In the genomic region with DNA sequence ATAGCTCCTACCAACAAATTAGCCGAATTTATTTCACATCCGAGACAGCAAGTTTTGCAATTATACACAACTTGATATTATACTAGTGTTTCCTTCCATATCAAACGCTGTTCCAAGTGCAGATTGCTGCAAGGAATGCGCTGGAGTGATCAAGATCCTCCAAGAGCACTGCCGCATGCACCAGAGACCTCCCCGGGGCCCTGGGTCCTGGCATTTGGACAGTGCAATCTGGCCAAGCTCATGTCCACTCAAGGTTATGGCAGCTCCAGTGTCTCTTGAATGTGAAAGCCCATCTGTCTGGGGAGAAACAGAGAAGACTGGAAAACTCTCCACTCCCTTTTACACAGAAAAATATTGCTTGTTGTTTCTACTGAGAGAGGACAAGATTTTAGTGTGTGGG, we compare ENCODE assay signal across 23 cellular contexts.
DNase-seq lines count a peak whose midpoint lies in the region; ATAC-seq and TF ChIP-seq lines count a peak whose summit lies in the region.
"Had no signal": no experiment of that assay in that cellular context is flagged by ENCODE, and none has a peak within 500 bp of the region (broad histone marks: within the 10 kb centered on the region; RNA-seq: fewer than 3 reads in every experiment).

No MANE protein-coding gene starts in this region.

- H3K36me3 Mint-ChIP-seq in glutamatergic neuron (ENCODE audit: unreplicated experiment), result no peaks in the 10 kb centered on the region
- H3K36me3 Mint-ChIP-seq: CD4-positive, alpha-beta memory T cell had no signal

- H3K36me3 ChIP-seq in HCT116 (ENCODE audit: control insufficient read depth in 1 of 2, insufficient read depth in 2 of 2, low read length in 2 of 2) (no peaks in the 10 kb centered on the region), testis (ENCODE audit: low read depth, missing control alignments) (no peaks in the 10 kb centered on the region), SK-N-SH (replicated peaks in 1 of 2; ENCODE audit: control insufficient read depth in 1 of 2, insufficient read depth in 2 of 2, low read length in 1 of 2) (no peaks in the 10 kb centered on the region)

- H3K9me3 Mint-ChIP-seq in glutamatergic neuron (ENCODE audit: unreplicated experiment), result peaks cover 5% of the 10 kb centered on the region
- H3K9me3 Mint-ChIP-seq: CD4-positive, alpha-beta memory T cell had no signal

- H3K9me3 ChIP-seq in HCT116 (ENCODE audit: control insufficient read depth in 1 of 2, insufficient read depth in 1 of 2, low read depth in 1 of 2, low read length in 2 of 2), result no peaks in the 10 kb centered on the region
- H3K9me3 ChIP-seq in testis, result no peaks in the 10 kb centered on the region
- no peaks in the 10 kb centered on the region for H3K9me3 ChIP-seq in SK-N-SH

- H3K4me3 ChIP-seq in HCT116 (replicated peaks in 1 of 2; ENCODE audit: low read depth in 1 of 2, low read length in 2 of 2) (no peak overlapping the region), testis (no peak overlapping the region), SK-N-SH (ENCODE audit: low read depth in 2 of 2, low read length in 1 of 2) (no peak overlapping the region)
- H3K4me3 ChIP-seq: GM12878, GM23248, K562 had no signal

- no peaks in the 10 kb centered on the region for H3K9me2 ChIP-seq in HCT116 (ENCODE audit: insufficient read depth)
- no peaks in the 10 kb centered on the region for H3K9me2 ChIP-seq in SK-N-SH

- no peak overlapping the region for H3K27ac Mint-ChIP-seq in glutamatergic neuron (ENCODE audit: unreplicated experiment)
- H3K27ac Mint-ChIP-seq: CD4-positive, alpha-beta memory T cell had no signal

- ATAC-seq in Right ventricle myocardium superior (ENCODE audit: poor library complexity) (peak; percentile 10), Right ventricle myocardium inferior (no peak), HCT116 (no peak)
- ATAC-seq: Panc1 had no signal

- H3K4me1 Mint-ChIP-seq in glutamatergic neuron (ENCODE audit: low read depth, unreplicated experiment), result peaks cover 27% of the 10 kb centered on the region

- H3K4me3 Mint-ChIP-seq in glutamatergic neuron (ENCODE audit: unreplicated experiment), result no peak overlapping the region
- H3K4me3 Mint-ChIP-seq: CD4-positive, alpha-beta memory T cell had no signal

- H3K27ac ChIP-seq in HCT116 (ENCODE audit: low read depth, low read length) (no peak overlapping the region), testis (no peak overlapping the region), SK-N-SH (ENCODE audit: low read depth in 2 of 2, low read length in 1 of 2) (no peak overlapping the region)
- H3K27ac ChIP-seq: GM23248, RWPE1 had no signal

- H2AFZ ChIP-seq in HCT116 (ENCODE audit: low read depth, low read length, poor library complexity, severe bottlenecking) (peak overlapping the region; percentile 17), SK-N-SH (ENCODE audit: low read depth) (no peak overlapping the region)
- H2AFZ ChIP-seq: GM23248 had no signal

- CTCF ChIA-PET in HCT116 (lab: Charles Lee), result interaction anchor here (1.1 kb wide), 1 partner anchor 57 kb away, joined by 3 read pairs; no protein-coding TSS in a partner anchor
- CTCF ChIA-PET in SK-N-SH (lab: Yijun Ruan, JAX), result interaction anchor here (1.0 to 4.0 kb wide), 6 partner anchors 11 to 183 kb away, joined by 3 to 20 read pairs (median 6); no protein-coding TSS in a partner anchor

- WGBS in testis, 2 donors, result 25 to 41% methylated on average over 6 of the region's 6 CpGs
- 84% methylated on average over 6 of the region's 6 CpGs for WGBS in SK-N-SH (ENCODE audit: low lambda C conversion rate)

- RAD21 ChIA-PET in HCT116 (lab: Charles Lee; ENCODE audit: low non-redundant PET in 1 of 2, low total read pairs in 2 of 2, uncharacterized antibody in 2 of 2, unreplicated experiment in 2 of 2), result interaction anchor here in 1 of 2 experiments (0.7 kb wide), 1 partner anchor 443 kb away, joined by 3 read pairs; no protein-coding TSS in a partner anchor

- H4K20me1 ChIP-seq in HCT116 (ENCODE audit: insufficient read depth) (no peaks in the 10 kb centered on the region), SK-N-SH (ENCODE audit: insufficient read depth) (no peaks in the 10 kb centered on the region)

- peaks cover 27% of the 10 kb centered on the region for H3F3A ChIP-seq in SK-N-SH (replicated peaks; ENCODE audit: insufficient read depth)

- no peaks in the 10 kb centered on the region for H3K27me3 ChIP-seq in HCT116 (ENCODE audit: insufficient read depth, low read length)
- H3K27me3 ChIP-seq in testis, result no peaks in the 10 kb centered on the region
- H3K27me3 ChIP-seq in SK-N-SH (ENCODE audit: insufficient read depth), result no peaks in the 10 kb centered on the region

- no TSS peak for BruUV-seq in HCT116 (replicated peaks; lab: Mats Ljungman, UMichigan)

- POLR2A ChIA-PET in HCT116 (lab: Charles Lee) (no interaction called here), SK-N-SH (lab: Yijun Ruan, JAX) (no interaction called here)

- H3K4me2 ChIP-seq in HCT116 (ENCODE audit: low read length) (no peak overlapping the region), SK-N-SH (no peak overlapping the region)

- peaks cover 24 to 44% of the 10 kb centered on the region in 2 experiments for H3K4me1 ChIP-seq in HCT116 (ENCODE audit: control insufficient read depth in 1 of 2, insufficient read depth in 2 of 2, low read length in 2 of 2)
- H3K4me1 ChIP-seq in testis, result peaks cover 33% of the 10 kb centered on the region
- H3K4me1 ChIP-seq in SK-N-SH (ENCODE audit: control insufficient read depth in 1 of 2, insufficient read depth in 2 of 2, low read depth in 1 of 2, low read length in 1 of 2), result peaks cover 24 to 34% of the 10 kb centered on the region in 2 experiments

- no peak for TF ChIP-seq RAD21 in HCT116 (IDR thresholded peaks at IDR 0.05; ENCODE audit: low read depth)
- TF ChIP-seq RAD21 in SK-N-SH (IDR thresholded peaks at IDR 0.05; ENCODE audit: low read length), result no peak

- TF ChIP-seq CTCF in HCT116 (IDR thresholded peaks at IDR 0.05 in 2 of 3, conservative IDR thresholded peaks at IDR 0.05 in 1 of 3; ENCODE audit: borderline replicate concordance in 1 of 3, insufficient read depth in 1 of 3, low read depth in 2 of 3, low read length in 2 of 3), result no peak
- TF ChIP-seq CTCF in glutamatergic neuron (IDR thresholded peaks at IDR 0.05; ENCODE audit: partially characterized antibody, unreplicated experiment), result no peak
- TF ChIP-seq CTCF in testis (IDR thresholded peaks at IDR 0.05), result no peak
- no peak for TF ChIP-seq CTCF in SK-N-SH (IDR thresholded peaks at IDR 0.05)

- H3K9ac ChIP-seq in HCT116 (ENCODE audit: low read length) (no peak overlapping the region), SK-N-SH (no peak overlapping the region)
- H3K9ac ChIP-seq: GM23248 had no signal

- no peaks in the 10 kb centered on the region for H3K27me3 Mint-ChIP-seq in glutamatergic neuron (ENCODE audit: unreplicated experiment)

- H3K79me2 ChIP-seq in HCT116 (ENCODE audit: insufficient read depth, low read length), result no peaks in the 10 kb centered on the region
- H3K79me2 ChIP-seq in SK-N-SH (ENCODE audit: insufficient read depth), result no peaks in the 10 kb centered on the region

- intact Hi-C loops in Right ventricle myocardium superior (cut with DNase I), result loop anchor here (10.0 kb wide), 1 partner anchor 185 kb away; no protein-coding TSS in a partner anchor
- intact Hi-C loops in Right ventricle myocardium inferior (cut with DNase I), result loop anchor here (10.0 kb wide), 3 partner anchors 375 to 915 kb away; a partner anchor contains a TSS
- intact Hi-C loops in HCT116 (cut with micrococcal nuclease), result loop anchor here (5.0 to 10.0 kb wide), 6 partner anchors 73 to 585 kb away; a partner anchor contains a TSS
- intact Hi-C loops in testis (cut with DNase I; ENCODE audit: low total_unique reads), result no loop called here

- TF ChIP-seq POLR2A in HCT116 (IDR thresholded peaks at IDR 0.05; ENCODE audit: borderline replicate concordance, extremely low read depth, insufficient read depth, insufficient read length) (no peak), testis (IDR thresholded peaks at IDR 0.05) (no peak)

- DNase-seq in Right ventricle myocardium superior (peak; percentile 55), Right ventricle myocardium inferior (ENCODE audit: missing footprints) (no peak), HCT116 (ENCODE audit: low read depth, low spot score) (no peak), glutamatergic neuron (peak; percentile 36), testis (peak; percentile 30), SK-N-SH (no peak), NOMO-1 treated with DMSO at 0.1 percent for 48 hours (lab: John Stamatoyannopoulos, UW; ENCODE audit: unreplicated experiment) (no peak)
- DNase-seq: CD4-positive, alpha-beta memory T cell; COR-L47; H7; NCI-H1092 treated with DMSO at 0.1 percent for 48 hours; NCI-H1436; NCI-H187; NCI-H2081 treated with DMSO at 0.1 percent for 48 hours; NCI-H2171; NCI-H226; NCI-H510A; SIG-M5 had no signal

- TF ChIP-seq EP300 in SK-N-SH (IDR thresholded peaks at IDR 0.05; ENCODE audit: borderline replicate concordance in 1 of 2, low read depth in 1 of 2, low read length in 1 of 2), result no peak

TF ChIP-seq in HCT116, 20 proteins besides CTCF, POLR2A, EP300 and RAD21:
- TF ChIP-seq ZFX (IDR thresholded peaks at IDR 0.05) (no peak), JUND (IDR thresholded peaks at IDR 0.05) (no peak), ZNF274 (IDR thresholded peaks at IDR 0.05; ENCODE audit: low read depth, low read length) (no peak), YY1 (IDR thresholded peaks at IDR 0.05; ENCODE audit: extremely low read depth, insufficient replicate concordance, low read depth, low read length) (no peak), EGR1 (IDR thresholded peaks at IDR 0.05; ENCODE audit: low read depth) (no peak)

TF ChIP-seq in SK-N-SH, 30 proteins besides CTCF, POLR2A, EP300 and RAD21 (continues in another document):
- TF ChIP-seq SIN3A (IDR thresholded peaks at IDR 0.05; ENCODE audit: borderline replicate concordance, low read depth, low read length) (no peak), TAF1 (IDR thresholded peaks at IDR 0.05; ENCODE audit: borderline replicate concordance, low read depth, low read length) (no peak), MEF2A (IDR thresholded peaks at IDR 0.05; ENCODE audit: borderline replicate concordance, low read depth) (no peak), YY1 (IDR thresholded peaks at IDR 0.05; ENCODE audit: low read depth) (no peak), SMC3 (IDR thresholded peaks at IDR 0.05; ENCODE audit: low read depth, low read length) (no peak), FOXJ3 (CRISPR knock-in tag; IDR thresholded peaks at IDR 0.05) (no peak), EZH2phosphoT487 (IDR thresholded peaks at IDR 0.05; ENCODE audit: borderline replicate concordance, low read depth) (no peak), MXI1 (IDR thresholded peaks at IDR 0.05; ENCODE audit: low read depth, low read length) (no peak), ELF1 (IDR thresholded peaks at IDR 0.05) (no peak)
- TF ChIP-seq, protein P1, sequence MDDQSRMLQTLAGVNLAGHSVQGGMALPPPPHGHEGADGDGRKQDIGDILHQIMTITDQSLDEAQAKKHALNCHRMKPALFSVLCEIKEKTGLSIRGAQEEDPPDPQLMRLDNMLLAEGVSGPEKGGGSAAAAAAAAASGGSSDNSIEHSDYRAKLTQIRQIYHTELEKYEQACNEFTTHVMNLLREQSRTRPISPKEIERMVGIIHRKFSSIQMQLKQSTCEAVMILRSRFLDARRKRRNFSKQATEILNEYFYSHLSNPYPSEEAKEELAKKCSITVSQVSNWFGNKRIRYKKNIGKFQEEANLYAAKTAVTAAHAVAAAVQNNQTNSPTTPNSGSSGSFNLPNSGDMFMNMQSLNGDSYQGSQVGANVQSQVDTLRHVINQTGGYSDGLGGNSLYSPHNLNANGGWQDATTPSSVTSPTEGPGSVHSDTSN (IDR thresholded peaks at IDR 0.05), result no peak

Comparison
In these comparisons a context has a peak if more than half of its experiments do, and no peak if none do; other contexts are left out.
1. DNase-seq: peak in Right ventricle myocardium superior (single experiment), glutamatergic neuron (single experiment) and testis (single experiment); none in Right ventricle myocardium inferior (single experiment), HCT116 (single experiment), SK-N-SH (single experiment) and NOMO-1 treated with DMSO at 0.1 percent for 48 hours (single experiment).